8 cellular contexts compared by ENCODE assay signal in the genomic region with DNA sequence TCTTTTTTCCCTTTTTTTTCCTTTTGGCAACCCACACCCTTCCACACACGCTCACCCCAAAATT. TPM values are rescaled to one million over a fixed set of nuclear protein-coding genes. Genes with fewer than 3 reads are reported as not detected.
DNase-seq lines count a peak whose midpoint lies in the region; ATAC-seq lines count a peak whose summit lies in the region.

A gene (plus strand): TSS at position 21 of the 64 bp plus-strand sequence. CDS start 197 bp downstream, outside the sequence.

- no peaks in the 10 kb centered on the region for H3K9me3 ChIP-seq in aorta (ENCODE audit: control insufficient read depth, low read length)

- 74 to 77% methylated on average over 1 of the region's 1 CpG for WGBS in aorta, 2 donors

- peak within 1 kb of the TSS; percentile 73 for H3K27ac Mint-ChIP-seq in stimulated activated naive CD8-positive, alpha-beta T cell treated with anti-CD3 and anti-CD28 coated beads, Interleukin-15, Interleukin-2, amounts not matched to agents 100 ng/mL and 50 ng/mL, for 24 hours

- no peaks in the 10 kb centered on the region for H3K36me3 ChIP-seq in aorta (ENCODE audit: control insufficient read depth in 1 of 2, insufficient read depth in 2 of 2, low read length in 1 of 2)

- peak within 1 kb of the TSS; percentile 87 for H3K4me3 Mint-ChIP-seq in stimulated activated naive CD8-positive, alpha-beta T cell treated with anti-CD3 and anti-CD28 coated beads, Interleukin-15, Interleukin-2, amounts not matched to agents 100 ng/mL and 50 ng/mL, for 24 hours

- H3K36me3 Mint-ChIP-seq in stimulated activated naive CD8-positive, alpha-beta T cell treated with anti-CD3 and anti-CD28 coated beads, Interleukin-15, Interleukin-2, amounts not matched to agents 100 ng/mL and 50 ng/mL, for 24 hours (ENCODE audit: low read depth): no peaks in the 10 kb centered on the region

- peaks cover 0 to 13% of the 10 kb centered on the region in 2 donors for H3K4me1 ChIP-seq in aorta (ENCODE audit: control insufficient read depth in 1 of 2, insufficient read depth in 2 of 2, low read length in 2 of 2)

- no peak for ATAC-seq in stimulated activated naive CD8-positive, alpha-beta T cell treated with anti-CD3 and anti-CD28 coated beads, Interleukin-15, Interleukin-2, amounts not matched to agents 100 U/mL and 50 U/mL, for 24 hours
- ATAC-seq in aorta (ENCODE audit: low FRiP score) (no peak), GM18517 (IDR thresholded peaks at IDR 0.05; ENCODE audit: unreplicated experiment) (no peak), HG02884 (IDR thresholded peaks at IDR 0.05; ENCODE audit: unreplicated experiment) (no peak)

- H3K27me3 ChIP-seq in aorta (ENCODE audit: control insufficient read depth in 1 of 2, insufficient read depth in 2 of 2, low read length in 1 of 2): no peaks in the 10 kb centered on the region

- intact Hi-C loops in aorta (cut with DNase I): loop anchor here in 1 of 2 donors (10.0 kb wide), 1 partner anchor 292 kb away; a partner anchor contains a TSS

- H3K27me3 Mint-ChIP-seq in stimulated activated naive CD8-positive, alpha-beta T cell treated with anti-CD3 and anti-CD28 coated beads, Interleukin-15, Interleukin-2, amounts not matched to agents 100 ng/mL and 50 ng/mL, for 24 hours: no peaks in the 10 kb centered on the region

- peak within 1 kb of the TSS in 1 of 2 donors; percentile 48 for H3K27ac ChIP-seq in aorta (ENCODE audit: low read depth in 1 of 2, low read length in 2 of 2)

- DNase-seq in stimulated activated naive CD8-positive, alpha-beta T cell treated with anti-CD3 and anti-CD28 coated beads, Interleukin-15, Interleukin-2, amounts not matched to agents 100 U/mL and 50 U/mL, for 24 hours: no peak
- DNase-seq in dermis microvascular lymphatic vessel endothelial cell (ENCODE audit: low read depth in 2 of 2): no peak
- no peak for DNase-seq in mucosa of gallbladder (ENCODE audit: low spot score)
- no peak for DNase-seq in aorta
- DNase-seq in NCI-H2029 (lab: John Stamatoyannopoulos, UW): no peak

- peaks cover 74% of the 10 kb centered on the region for H3K4me1 Mint-ChIP-seq in stimulated activated naive CD8-positive, alpha-beta T cell treated with anti-CD3 and anti-CD28 coated beads, Interleukin-15, Interleukin-2, amounts not matched to agents 100 ng/mL and 50 ng/mL, for 24 hours (ENCODE audit: low read depth)

- H3K4me3 ChIP-seq in aorta (ENCODE audit: low read length in 2 of 2): peak within 1 kb of the TSS; percentile 86 to 92

- no peaks in the 10 kb centered on the region for H3K9me3 Mint-ChIP-seq in stimulated activated naive CD8-positive, alpha-beta T cell treated with anti-CD3 and anti-CD28 coated beads, Interleukin-15, Interleukin-2, amounts not matched to agents 100 ng/mL and 50 ng/mL, for 24 hours

RNA-seq across cellular contexts. Expression of the gene that starts here (rescaled TPM):
- total RNA-seq in dermis microvascular lymphatic vessel endothelial cell (28.9 and 35.1 TPM in 2 replicates), mucosa of gallbladder (35.7 TPM), aorta (10 to 100 TPM; 14.7 to 17.2 TPM)
- polyA plus RNA-seq in aorta: 10 to 100 TPM in 1 of 2 donors, 1 to 10 TPM in 1; 5.5 to 13.3 TPM
